1 cellular context compared by ENCODE assay signal in the genomic region with DNA sequence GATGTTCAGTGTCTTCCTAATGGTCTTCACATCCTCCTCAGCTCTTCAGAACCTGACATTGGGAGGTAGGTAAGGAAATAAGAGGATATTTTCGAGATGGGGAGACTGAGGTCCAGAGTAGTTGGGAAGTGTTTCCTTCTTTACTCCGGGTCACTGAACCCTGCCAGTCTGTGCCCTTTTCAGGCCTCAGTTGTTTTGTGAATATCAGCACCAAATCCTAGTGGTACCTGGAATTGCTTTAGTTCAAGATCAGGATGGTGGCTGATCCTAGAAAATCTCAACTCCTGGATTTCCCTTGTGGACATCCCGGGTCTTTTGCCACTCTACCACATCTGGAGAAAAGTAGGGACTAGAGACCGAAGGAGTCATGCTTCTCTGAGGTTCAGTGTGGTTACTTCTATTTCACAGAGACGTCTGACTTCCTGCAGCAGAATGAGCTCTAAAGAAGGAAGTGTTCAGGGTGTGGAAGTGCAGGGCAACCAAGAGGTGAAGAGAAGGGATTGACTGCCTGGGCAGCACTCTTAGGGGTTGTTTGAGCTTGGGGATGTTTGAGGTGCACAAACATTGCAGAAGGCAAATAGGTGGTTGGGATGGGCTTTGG.
TF ChIP-seq lines count a peak whose summit lies in the region.

No MANE protein-coding gene starts in this region.

TF ChIP-seq in WTC11, 78 proteins besides CTCF, POLR2A, EP300 and RAD21 (continued from another document):
- TF ChIP-seq MAX (CRISPR knock-in tag; IDR thresholded peaks at IDR 0.05) (no peak), JUN (CRISPR knock-in tag; IDR thresholded peaks at IDR 0.05) (no peak), ZBTB43 (CRISPR knock-in tag; IDR thresholded peaks at IDR 0.05) (no peak), SOX15 (CRISPR knock-in tag; IDR thresholded peaks at IDR 0.05) (no peak), FOXP1 (CRISPR knock-in tag; IDR thresholded peaks at IDR 0.05; ENCODE audit: borderline replicate concordance) (no peak), CREB1 (CRISPR knock-in tag; IDR thresholded peaks at IDR 0.05) (no peak), TEAD4 (CRISPR knock-in tag; IDR thresholded peaks at IDR 0.05) (no peak), GTF2I (CRISPR knock-in tag; conservative IDR thresholded peaks at IDR 0.05) (no peak)
- TF ChIP-seq, protein P1, sequence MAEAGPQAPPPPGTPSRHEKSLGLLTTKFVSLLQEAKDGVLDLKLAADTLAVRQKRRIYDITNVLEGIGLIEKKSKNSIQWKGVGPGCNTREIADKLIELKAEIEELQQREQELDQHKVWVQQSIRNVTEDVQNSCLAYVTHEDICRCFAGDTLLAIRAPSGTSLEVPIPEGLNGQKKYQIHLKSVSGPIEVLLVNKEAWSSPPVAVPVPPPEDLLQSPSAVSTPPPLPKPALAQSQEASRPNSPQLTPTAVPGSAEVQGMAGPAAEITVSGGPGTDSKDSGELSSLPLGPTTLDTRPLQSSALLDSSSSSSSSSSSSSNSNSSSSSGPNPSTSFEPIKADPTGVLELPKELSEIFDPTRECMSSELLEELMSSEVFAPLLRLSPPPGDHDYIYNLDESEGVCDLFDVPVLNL (CRISPR knock-in tag; IDR thresholded peaks at IDR 0.05; ENCODE audit: borderline replicate concordance, low read depth), result no peak
- TF ChIP-seq, protein P2, sequence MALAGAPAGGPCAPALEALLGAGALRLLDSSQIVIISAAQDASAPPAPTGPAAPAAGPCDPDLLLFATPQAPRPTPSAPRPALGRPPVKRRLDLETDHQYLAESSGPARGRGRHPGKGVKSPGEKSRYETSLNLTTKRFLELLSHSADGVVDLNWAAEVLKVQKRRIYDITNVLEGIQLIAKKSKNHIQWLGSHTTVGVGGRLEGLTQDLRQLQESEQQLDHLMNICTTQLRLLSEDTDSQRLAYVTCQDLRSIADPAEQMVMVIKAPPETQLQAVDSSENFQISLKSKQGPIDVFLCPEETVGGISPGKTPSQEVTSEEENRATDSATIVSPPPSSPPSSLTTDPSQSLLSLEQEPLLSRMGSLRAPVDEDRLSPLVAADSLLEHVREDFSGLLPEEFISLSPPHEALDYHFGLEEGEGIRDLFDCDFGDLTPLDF (CRISPR knock-in tag; IDR thresholded peaks at IDR 0.05), result no peak
